In the genomic region with DNA sequence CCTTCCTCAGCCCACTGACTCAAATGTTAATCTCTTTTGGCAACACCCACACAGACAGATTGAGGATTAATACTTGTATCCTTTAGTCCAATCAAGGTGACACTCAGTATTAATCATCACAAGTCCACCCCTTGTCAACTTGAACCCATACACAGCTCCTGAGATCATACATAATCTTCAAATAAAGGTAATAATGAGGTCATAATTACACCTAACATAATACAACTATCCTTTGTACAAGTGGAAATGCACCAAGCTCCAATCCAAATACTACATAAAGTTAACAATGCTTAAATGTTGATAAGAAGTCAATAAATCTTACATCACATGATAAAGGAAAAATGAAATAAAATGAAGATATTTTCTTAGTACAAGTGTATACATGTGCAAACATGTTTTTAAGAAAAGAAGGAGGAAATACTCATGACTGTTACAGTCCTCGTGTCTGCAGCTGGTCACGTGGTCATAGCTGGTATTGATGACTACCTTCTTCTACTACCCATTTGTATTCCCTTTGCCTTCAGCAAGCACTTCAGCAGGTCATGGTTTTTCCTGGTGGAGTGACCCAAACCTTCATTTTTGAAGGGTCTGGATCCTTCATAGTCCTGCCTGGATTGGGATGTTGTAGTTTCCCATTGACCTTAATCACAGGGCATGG, we compare ENCODE assay signal across 2 cellular contexts.
TF ChIP-seq lines count a peak whose summit lies in the region.

No MANE protein-coding gene starts in this region.

TF ChIP-seq in HEK293, 187 proteins besides CTCF, POLR2A, EP300 and RAD21:
- TF ChIP-seq, protein P1, sequence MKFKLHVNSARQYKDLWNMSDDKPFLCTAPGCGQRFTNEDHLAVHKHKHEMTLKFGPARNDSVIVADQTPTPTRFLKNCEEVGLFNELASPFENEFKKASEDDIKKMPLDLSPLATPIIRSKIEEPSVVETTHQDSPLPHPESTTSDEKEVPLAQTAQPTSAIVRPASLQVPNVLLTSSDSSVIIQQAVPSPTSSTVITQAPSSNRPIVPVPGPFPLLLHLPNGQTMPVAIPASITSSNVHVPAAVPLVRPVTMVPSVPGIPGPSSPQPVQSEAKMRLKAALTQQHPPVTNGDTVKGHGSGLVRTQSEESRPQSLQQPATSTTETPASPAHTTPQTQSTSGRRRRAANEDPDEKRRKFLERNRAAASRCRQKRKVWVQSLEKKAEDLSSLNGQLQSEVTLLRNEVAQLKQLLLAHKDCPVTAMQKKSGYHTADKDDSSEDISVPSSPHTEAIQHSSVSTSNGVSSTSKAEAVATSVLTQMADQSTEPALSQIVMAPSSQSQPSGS (tag by site-specific recombination; IDR thresholded peaks at IDR 0.05; ENCODE audit: low read depth): peak; percentile 51; the same call in 1 of the 2 replicates

TF ChIP-seq in GM12878, 131 proteins besides CTCF, POLR2A, EP300 and RAD21:
- peak; percentile 12; the same call in 1 of the 2 replicates for TF ChIP-seq RAD51 (IDR thresholded peaks at IDR 0.05)
